11 cellular contexts compared by ENCODE assay signal in genomic region chr9:73647560-73647959, GRCh38.
"Had no signal": no experiment of that assay in that cellular context is flagged by ENCODE, and none has a peak within 500 bp of the region (broad histone marks: within the 10 kb centered on the region; RNA-seq: fewer than 3 reads in every experiment).

No MANE protein-coding gene starts in this region.

- H3K4me3 ChIP-seq: GM23248, GM23338, HAP-1 had no signal

- H3K36me3 ChIP-seq: HAP-1 had no signal

- DNase-seq: GM23248, GOT3, H7, H9, HCEC 1CT, HFFc6 had no signal

- ATAC-seq: GM23338, HCT116 had no signal

- FAIRE-seq: H1, H54 had no signal
